Comparison of ENCODE assay signal across 8 cellular contexts in the genomic region with DNA sequence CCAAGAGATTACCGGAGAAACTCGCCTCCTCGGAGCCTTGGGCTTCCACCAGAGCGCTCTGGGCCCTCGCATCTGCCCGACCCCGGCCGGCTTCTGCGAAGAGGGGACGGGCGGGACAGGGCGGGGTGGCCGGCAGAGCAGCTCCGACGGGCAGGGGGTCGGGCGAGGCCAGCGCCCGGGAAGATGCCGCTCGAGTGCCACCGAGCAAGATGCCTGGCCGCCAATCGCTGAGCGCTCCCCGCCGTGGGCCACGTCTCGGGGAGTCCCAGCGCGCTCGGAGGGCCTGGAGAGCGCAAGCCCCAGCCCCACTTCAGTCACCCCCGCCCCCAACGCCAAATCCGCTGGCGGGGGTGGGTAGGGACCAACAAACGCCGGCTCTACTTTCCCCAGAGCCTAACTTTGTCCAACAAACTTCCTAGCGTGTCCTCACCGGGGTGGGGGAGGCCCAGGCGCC. TPM values are rescaled to one million over a fixed set of nuclear protein-coding genes. Genes with fewer than 3 reads are reported as not detected.
A peak's percentile ranks its signal among the peaks of the same experiment; 100 is the strongest.
DNase-seq lines count a peak whose midpoint lies in the region; ATAC-seq, FAIRE-seq and TF ChIP-seq lines count a peak whose summit lies in the region.

No MANE protein-coding gene starts in this region.

- CTCF ChIA-PET in GM10248 (lab: Yijun Ruan, JAX), result interaction anchor here (0.8 to 3.6 kb wide), 12 partner anchors 9 to 163 kb away, joined by 3 to 20 read pairs (median 5); no protein-coding TSS in a partner anchor

- peaks cover 42% of the 10 kb centered on the region for H3K4me1 Mint-ChIP-seq in dendritic cell treated with granulocyte-macrophage colony-stimulating factor and Interleukin-4, amounts not matched to agents 40 ng/mL and 50 ng/mL, for 4 days (ENCODE audit: low read depth)

- H3F3A ChIP-seq in MM.1S (ENCODE audit: insufficient read depth, low read length), result no peaks in the 10 kb centered on the region

- TF ChIP-seq CTCF in GM10248 (IDR thresholded peaks at IDR 0.05; ENCODE audit: control extremely low read depth, extremely low read depth, low read depth, missing control alignments) (no peak), MM.1S (IDR thresholded peaks at IDR 0.05; ENCODE audit: low read length) (no peak), vagina (IDR thresholded peaks at IDR 0.05) (no peak)

- H3K4me1 ChIP-seq in MM.1S (ENCODE audit: low read length), result no peaks in the 10 kb centered on the region
- peaks cover 36% of the 10 kb centered on the region for H3K4me1 ChIP-seq in mesodermal cell (ENCODE audit: control insufficient read depth, insufficient read depth, low read length, poor library complexity, severe bottlenecking)
- H3K4me1 ChIP-seq in vagina, result peaks cover 28% of the 10 kb centered on the region

- peak overlapping the region; percentile 95 for H3K4me3 Mint-ChIP-seq in dendritic cell treated with granulocyte-macrophage colony-stimulating factor and Interleukin-4, amounts not matched to agents 40 ng/mL and 50 ng/mL, for 4 days

- POLR2A ChIA-PET in GM10248 (lab: Yijun Ruan, JAX), result no interaction called here

- H3K27ac ChIP-seq in MM.1S (ENCODE audit: low read length) (no peak overlapping the region), mesodermal cell (ENCODE audit: low read depth, low read length, severe bottlenecking) (peak overlapping the region; percentile 71), vagina (peak overlapping the region; percentile 98)

- H3K9me3 Mint-ChIP-seq in dendritic cell treated with granulocyte-macrophage colony-stimulating factor and Interleukin-4, amounts not matched to agents 40 ng/mL and 50 ng/mL, for 4 days, result no peaks in the 10 kb centered on the region

- no peaks in the 10 kb centered on the region for H3K9me3 ChIP-seq in MM.1S (replicated peaks; ENCODE audit: insufficient read depth, low read length)
- H3K9me3 ChIP-seq in mesodermal cell (ENCODE audit: control insufficient read depth, low read length), result no peaks in the 10 kb centered on the region
- no peaks in the 10 kb centered on the region for H3K9me3 ChIP-seq in vagina

- TF ChIP-seq POLR2A in vagina (IDR thresholded peaks at IDR 0.05) (no peak), GM12892 (IDR thresholded peaks at IDR 0.05; ENCODE audit: low read depth, low read length) (no peak)

- peaks cover 4% of the 10 kb centered on the region for H3K27me3 Mint-ChIP-seq in dendritic cell treated with granulocyte-macrophage colony-stimulating factor and Interleukin-4, amounts not matched to agents 40 ng/mL and 50 ng/mL, for 4 days

- peak overlapping the region; percentile 94 for H3K27ac Mint-ChIP-seq in dendritic cell treated with granulocyte-macrophage colony-stimulating factor and Interleukin-4, amounts not matched to agents 40 ng/mL and 50 ng/mL, for 4 days

- intact Hi-C loops in dendritic cell treated with granulocyte-macrophage colony-stimulating factor and Interleukin-4, amounts not matched to agents 40 ng/mL and 50 ng/mL, for 4 days (cut with micrococcal nuclease), result loop anchor here (5.0 kb wide), 2 partner anchors 51 to 131 kb away; no protein-coding TSS in a partner anchor
- intact Hi-C loops in vagina (cut with DNase I), result no loop called here

- H3K36me3 Mint-ChIP-seq in dendritic cell treated with granulocyte-macrophage colony-stimulating factor and Interleukin-4, amounts not matched to agents 40 ng/mL and 50 ng/mL, for 4 days (ENCODE audit: low read depth), result peaks cover 43% of the 10 kb centered on the region

- H4K20me1 ChIP-seq in MM.1S (ENCODE audit: insufficient read depth, low read length), result no peaks in the 10 kb centered on the region

- H3K79me2 ChIP-seq in MM.1S (ENCODE audit: low read length), result no peaks in the 10 kb centered on the region

- peak; percentile 44 for ATAC-seq in GM21723 (IDR thresholded peaks at IDR 0.05; ENCODE audit: unreplicated experiment)

- no peaks in the 10 kb centered on the region for H3K9me2 ChIP-seq in MM.1S (replicated peaks; ENCODE audit: insufficient read depth, low read length)

- no peaks in the 10 kb centered on the region for H3K36me3 ChIP-seq in MM.1S (replicated peaks; ENCODE audit: insufficient read depth, low read length)
- peaks cover 26% of the 10 kb centered on the region for H3K36me3 ChIP-seq in mesodermal cell (ENCODE audit: control insufficient read depth, insufficient read depth, low read length)
- no peaks in the 10 kb centered on the region for H3K36me3 ChIP-seq in vagina

- H3K9ac ChIP-seq in MM.1S (ENCODE audit: low read length), result no peak overlapping the region

- no peak overlapping the region for H2AFZ ChIP-seq in MM.1S (ENCODE audit: low read length)

- H3K4me3 ChIP-seq in MM.1S (ENCODE audit: low read length), result no peak overlapping the region; the same call in 1 of the 2 replicates
- peak overlapping the region; percentile 80 for H3K4me3 ChIP-seq in mesodermal cell (ENCODE audit: extremely low read depth, insufficient read depth, low read length, poor library complexity, severe bottlenecking)
- peak overlapping the region; percentile 65 to 88 for H3K4me3 ChIP-seq in vagina

- no peak for FAIRE-seq in GM12892 (lab: Jason Lieb, UNC)

- 0% methylated on average over 23 to 38 of the region's 42 CpGs for WGBS in mesodermal cell (ENCODE audit: insufficient coverage in 2 of 2), 2 experiments

- H3K4me2 ChIP-seq in MM.1S (ENCODE audit: low read depth, low read length), result peak overlapping the region; percentile 55

- H3K27me3 ChIP-seq in MM.1S (replicated peaks; ENCODE audit: insufficient read depth, low read length), result no peaks in the 10 kb centered on the region; the same call in 1 of the 2 replicates
- H3K27me3 ChIP-seq in vagina, result no peaks in the 10 kb centered on the region

- DNase-seq in GM10248 (ENCODE audit: extremely low spot score), result peak; percentile 40
- no peak for DNase-seq in MM.1S
- DNase-seq in vagina (ENCODE audit: extremely low spot score in 2 of 2), result no peak
- no peak for DNase-seq in GM12892 (ENCODE audit: insufficient read length)
- DNase-seq in NCI-H82 treated with DMSO at 0.1 percent for 48 hours (lab: John Stamatoyannopoulos, UW; ENCODE audit: unreplicated experiment), result no peak

RNA-seq across cellular contexts. Expression of gene BCAR3, which starts 0.5 kb away (rescaled TPM):
- 38.3 TPM for polyA plus RNA-seq in mesodermal cell (2013, experiment 1 of 2)
- polyA plus RNA-seq in mesodermal cell (2013, experiment 2 of 2), result 40.0 TPM
- total RNA-seq in vagina, result 22.8 TPM
- polyA plus RNA-seq in GM12892 (2012; ENCODE audit: missing spikeins), result 3.5 TPM
